ENCODE assay signal across 24 cellular contexts in the genomic region with DNA sequence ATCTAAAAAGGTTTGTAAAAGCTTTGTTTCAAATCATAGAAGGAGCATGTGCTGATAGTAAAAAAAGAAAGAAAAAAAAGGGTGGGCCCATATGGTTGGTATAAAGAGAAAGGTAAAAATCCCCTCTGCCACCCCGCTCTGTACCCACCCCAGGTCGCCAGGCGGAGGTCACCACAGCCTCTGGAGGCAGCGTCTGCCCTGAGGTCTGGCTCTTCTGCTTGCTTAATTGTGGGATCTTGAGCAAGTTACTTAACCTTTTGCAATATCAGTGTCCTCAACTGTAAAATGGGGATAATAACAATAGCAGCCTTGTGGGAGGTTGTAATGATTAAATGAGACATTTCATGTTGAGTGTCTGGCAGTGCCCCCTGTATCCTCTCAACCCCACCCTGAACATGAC.
"Had no signal": no experiment of that assay in that cellular context is flagged by ENCODE, and none has a peak within 500 bp of the region (broad histone marks: within the 10 kb centered on the region; RNA-seq: fewer than 3 reads in every experiment).

No MANE protein-coding gene starts in this region.

- ATAC-seq: left ventricle myocardium superior; lower lobe of right lung; natural killer cell; psoas muscle; right cardiac atrium; stimulated activated naive B cell treated with anti-CD40 and anti-IgM and Interleukin-4, amounts not matched to agents 10 μg/mL and 1 μg/mL and 100 μg/mL, for 72 hours had no signal

- H3K9me3 ChIP-seq: esophagus squamous epithelium, lower lobe of right lung, ovary, psoas muscle, spleen, thoracic aorta, tibial nerve, upper lobe of left lung, uterus had no signal

- H3K36me3 ChIP-seq: esophagus squamous epithelium, lower lobe of right lung, ovary, spleen, thoracic aorta, tibial nerve, upper lobe of left lung, uterus had no signal

- DNase-seq: dermis blood vessel endothelial cell; effector memory CD4-positive, alpha-beta T cell; erythroblast; esophagus squamous epithelium; foreskin melanocyte; glutamatergic neuron; hypothalamus; immature natural killer cell; left ventricle myocardium superior; lower lobe of right lung; natural killer cell; occipital lobe; ovary; psoas muscle; spleen; stimulated activated CD4-positive, alpha-beta T cell treated with anti-CD3 and anti-CD28 coated beads, Interleukin-15, amount 100 ng/mL, for 24 hours; stimulated activated CD4-positive, alpha-beta T cell treated with anti-CD3 and anti-CD28 coated beads, Interleukin-2, amount 100 ng/mL, for 48 hours; stimulated activated naive B cell treated with anti-CD40 and anti-IgM and Interleukin-4, amounts not matched to agents 10 μg/mL and 1 μg/mL and 100 μg/mL, for 72 hours; upper lobe of left lung; uterus had no signal

- H3K4me1 ChIP-seq: lower lobe of right lung, psoas muscle, uterus had no signal

- H3K4me3 ChIP-seq: esophagus squamous epithelium, lower lobe of right lung, ovary, psoas muscle, skin epidermis, spleen, thoracic aorta, tibial nerve, upper lobe of left lung, uterus had no signal
